ENCODE assay signal across 28 cellular contexts in genomic region chr2:55786286-55786685, GRCh38.
"Had no signal": no experiment of that assay in that cellular context is flagged by ENCODE, and none has a peak within 500 bp of the region (broad histone marks: within the 10 kb centered on the region; RNA-seq: fewer than 3 reads in every experiment).

No MANE protein-coding gene starts in this region.

- H3K27ac ChIP-seq: adrenal gland, Peyer's patch, SJSA1 had no signal

- H3K4me3 ChIP-seq: adrenal gland, MG63, Peyer's patch, SJSA1 had no signal

- ATAC-seq: activated CD4-positive, alpha-beta T cell treated with anti-CD3 and anti-CD28 coated beads for 36 hours; activated CD4-positive, CD25-positive, alpha-beta regulatory T cell treated with anti-CD3 and anti-CD28 coated beads, Interleukin-2, amount 50 U/mL, for 24 hours; activated naive CD4-positive, alpha-beta T cell treated with anti-CD3 and anti-CD28 coated beads, Interleukin-2, amount 50 U/mL, for 72 hours; activated T-cell treated with anti-CD3 and anti-CD28 coated beads, Interleukin-2, amount 50 U/mL, for 4 hours; PC-3 had no signal

- DNase-seq: activated CD4-positive, alpha-beta memory T cell treated with anti-CD3 and anti-CD28 coated beads for 36 hours; activated CD4-positive, alpha-beta T cell treated with anti-CD3 and anti-CD28 coated beads for 36 hours; activated CD4-positive, alpha-beta T cell treated with anti-CD3 and anti-CD28 coated beads, Interleukin-2, amount 10 ng/mL, durations not matched to agents 7 days and 5 days; activated CD8-positive, alpha-beta memory T cell treated with anti-CD3 and anti-CD28 coated beads, Interleukin-2, amount 50 U/mL, for 4 hours; activated gamma-delta T cell treated with Interleukin-2 at 50 U/mL for 16 hours; activated naive CD4-positive, alpha-beta T cell treated with anti-CD3 and anti-CD28 coated beads for 36 hours; activated T-cell treated with anti-CD3 and anti-CD28 coated beads for 4 hours; activated T-cell treated with anti-CD3 and anti-CD28 coated beads, Interleukin-2, amount 50 U/mL, for 4 hours; adrenal gland; Kasumi-1; KBM-7; MG63; NCI-H1048; NCI-H146; NCI-H2029 treated with DMSO at 0.1 percent for 48 hours; NCI-H2107; NCI-H2171; NCI-H510A; NCI-H748 treated with DMSO at 0.1 percent for 48 hours; NK-92 treated with Interleukin-12 subunit alpha and Interleukin-12 subunit beta, amount 100 ng/mL, for 24 hours; PC-3; Peyer's patch; RPMI8226; SHP77 treated with DMSO at 0.1 percent for 48 hours; SK-N-SH had no signal
